ENCODE assay signal across 8 cellular contexts in the genomic region with DNA sequence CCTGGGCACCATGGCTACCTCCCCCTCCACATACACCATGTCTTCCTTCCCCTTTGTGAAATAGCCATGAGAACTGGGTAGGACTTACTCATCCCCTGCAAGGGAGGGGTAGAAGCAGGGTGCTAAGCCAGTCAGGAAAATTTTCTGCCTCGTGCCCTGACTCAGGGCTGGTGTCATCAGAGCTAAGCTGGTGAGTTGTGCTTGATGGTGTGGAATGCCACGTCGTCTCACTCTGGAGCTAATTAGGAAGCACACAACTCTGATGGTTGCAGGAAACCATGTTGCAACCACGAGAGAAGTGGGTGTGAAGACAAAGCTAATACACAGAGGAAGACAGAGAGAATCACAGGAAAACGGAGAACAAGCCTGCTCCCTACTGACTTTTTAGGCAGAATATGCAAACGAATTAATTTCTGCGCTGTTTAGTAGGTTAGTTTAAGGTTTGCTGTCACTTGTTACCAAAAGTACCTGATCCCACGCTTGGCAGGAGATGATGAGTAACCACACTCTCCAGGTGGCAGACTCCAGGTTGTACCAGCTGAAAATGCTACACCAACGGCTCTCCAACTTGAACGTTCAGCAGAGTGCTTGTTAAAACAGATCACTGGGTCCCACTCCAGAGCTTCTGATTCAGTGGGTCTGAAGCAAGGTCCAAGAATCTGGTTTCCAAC. TPM values are rescaled to one million over a fixed set of nuclear protein-coding genes. Genes with fewer than 3 reads are reported as not detected.
A peak's percentile ranks its signal among the peaks of the same experiment; 100 is the strongest.
DNase-seq lines count a peak whose midpoint lies in the region; ATAC-seq and TF ChIP-seq lines count a peak whose summit lies in the region.

No MANE protein-coding gene starts in this region.

- TF ChIP-seq CTCF in PC-3 (conservative IDR thresholded peaks at IDR 0.05; ENCODE audit: low read depth, low read length) (no peak), upper lobe of left lung (IDR thresholded peaks at IDR 0.05) (no peak)

- H4K5ac ChIP-seq in mesendoderm (ENCODE audit: low read length), result no peak overlapping the region

- H3K36me3 ChIP-seq in BLaER1 treated with 17β-estradiol and CSF1 and Interleukin-3, amounts not matched to agents 10 nM and 100 nM, result peaks cover 20 to 86% (median 70%) of the 10 kb centered on the region in 11 experiments
- H3K36me3 ChIP-seq in PC-3 (ENCODE audit: low read depth, low read length) (no peaks in the 10 kb centered on the region), mesendoderm (ENCODE audit: control insufficient read depth, insufficient read depth, low read length) (no peaks in the 10 kb centered on the region), upper lobe of left lung (peaks cover 0 to 5% (median 0%) of the 10 kb centered on the region in 4 donors)

- no peak overlapping the region for H3K56ac ChIP-seq in mesendoderm (ENCODE audit: low read length)

- H3K23ac ChIP-seq in mesendoderm (ENCODE audit: low read length), result no peak overlapping the region

- no peak for TF ChIP-seq EP300 in upper lobe of left lung (IDR thresholded peaks at IDR 0.05)

- H2BK15ac ChIP-seq in mesendoderm (replicated peaks; ENCODE audit: low read depth), result no peak overlapping the region

- no peak overlapping the region for H3K18ac ChIP-seq in mesendoderm (ENCODE audit: low read length)

- no peak overlapping the region for H3K4ac ChIP-seq in mesendoderm (ENCODE audit: low read depth, low read length)

- intact Hi-C loops in PC-3 (cut with micrococcal nuclease), result no loop called here

- no TSS peak for BruUV-seq in PC-3 (replicated peaks; lab: Mats Ljungman, UMichigan)

- no peak overlapping the region for H2AK5ac ChIP-seq in mesendoderm (ENCODE audit: low read length)

- CTCF ChIA-PET in PC-3 (lab: Charles Lee), result no interaction called here

- H3K79me2 ChIP-seq in PC-3 (ENCODE audit: low read length) (no peaks in the 10 kb centered on the region), mesendoderm (ENCODE audit: control insufficient read depth, insufficient read depth, low read length) (no peaks in the 10 kb centered on the region)

- H3K9ac ChIP-seq in BLaER1 treated with 17β-estradiol and CSF1 and Interleukin-3, amounts not matched to agents 10 nM and 100 nM, result peak overlapping the region; percentile 63 to 82 (median 78)
- H3K9ac ChIP-seq in PC-3 (ENCODE audit: low read length) (no peak overlapping the region), mesendoderm (ENCODE audit: low read length) (no peak overlapping the region)

- H3K4me1 ChIP-seq in BLaER1 treated with 17β-estradiol and CSF1 and Interleukin-3, amounts not matched to agents 10 nM and 100 nM, result peaks cover 23 to 89% (median 60%) of the 10 kb centered on the region in 10 experiments
- H3K4me1 ChIP-seq in PC-3 (ENCODE audit: insufficient read depth, low read length) (peaks cover 6% of the 10 kb centered on the region; the same call in 1 of the 2 replicates), mesendoderm (ENCODE audit: control insufficient read depth, low read depth, low read length) (no peaks in the 10 kb centered on the region), upper lobe of left lung (peaks cover 8 to 23% (median 16%) of the 10 kb centered on the region in 4 donors)

- no peaks in the 10 kb centered on the region for H3K9me2 ChIP-seq in PC-3 (replicated peaks; ENCODE audit: low read length)

- DNase-seq in PC-3 (peak; percentile 43), amniotic stem cell (lab: John Stamatoyannopoulos, UW) (peak; percentile 65), mesendoderm (peak; percentile 72), upper lobe of left lung (peak in 1 of 2 donors; percentile 86), middle frontal gyrus (ENCODE audit: extremely low spot score, low spot score) (no peak), D341Med (ENCODE audit: low spot score) (no peak)

- H4K20me1 ChIP-seq in BLaER1 treated with 17β-estradiol and CSF1 and Interleukin-3, amounts not matched to agents 10 nM and 100 nM, result peaks cover 0 to 30% (median 11%) of the 10 kb centered on the region in 11 experiments; a peak in 8 of 22 replicates
- no peaks in the 10 kb centered on the region for H4K20me1 ChIP-seq in PC-3 (ENCODE audit: low read length)

- H2BK120ac ChIP-seq in mesendoderm (ENCODE audit: low read depth, low read length), result no peak overlapping the region

- H3K27me3 ChIP-seq in BLaER1 treated with 17β-estradiol and CSF1 and Interleukin-3, amounts not matched to agents 10 nM and 100 nM, result no peaks in the 10 kb centered on the region
- H3K27me3 ChIP-seq in PC-3 (ENCODE audit: low read length), result no peaks in the 10 kb centered on the region
- H3K27me3 ChIP-seq in mesendoderm (ENCODE audit: insufficient read depth, low read length, poor library complexity), result no peaks in the 10 kb centered on the region
- H3K27me3 ChIP-seq in upper lobe of left lung, result no peaks in the 10 kb centered on the region

- no peak overlapping the region for H2AFZ ChIP-seq in PC-3 (ENCODE audit: low read length)

- H3K9me3 ChIP-seq in BLaER1 treated with 17β-estradiol and CSF1 and Interleukin-3, amounts not matched to agents 10 nM and 100 nM (replicated peaks in 1 of 11), result peaks cover 0 to 41% (median 35%) of the 10 kb centered on the region in 11 experiments; a peak in 18 of 22 replicates
- H3K9me3 ChIP-seq in PC-3 (ENCODE audit: low read length) (no peaks in the 10 kb centered on the region), upper lobe of left lung (no peaks in the 10 kb centered on the region)

- peak overlapping the region in 5 of 10 experiments; percentile 23 to 52 (median 31); a peak in 8 of 20 replicates for H3K4me3 ChIP-seq in BLaER1 treated with 17β-estradiol and CSF1 and Interleukin-3, amounts not matched to agents 10 nM and 100 nM
- H3K4me3 ChIP-seq in PC-3 (ENCODE audit: low read length), result no peak overlapping the region
- no peak overlapping the region for H3K4me3 ChIP-seq in mesendoderm (ENCODE audit: low read length)
- H3K4me3 ChIP-seq in upper lobe of left lung, result no peak overlapping the region

- TF ChIP-seq POLR2A in upper lobe of left lung (IDR thresholded peaks at IDR 0.05), result peak in 1 of 4 donors; percentile 14

- no CpG with 5 or more reads among the region's 10 CpGs for WGBS in mesendoderm (ENCODE audit: extremely low coverage, insufficient coverage, low lambda C conversion rate)
- WGBS in upper lobe of left lung, 2 donors, result 58 to 61% methylated on average over 10 of the region's 10 CpGs

- H3K79me1 ChIP-seq in mesendoderm (ENCODE audit: low read length), result no peaks in the 10 kb centered on the region

- POLR2A ChIA-PET in PC-3 (lab: Charles Lee; ENCODE audit: unreplicated experiment), result no interaction called here

- H2BK5ac ChIP-seq in mesendoderm (ENCODE audit: low read length), result no peak overlapping the region

- H3K27ac ChIP-seq in BLaER1 treated with 17β-estradiol and CSF1 and Interleukin-3, amounts not matched to agents 10 nM and 100 nM, result peak overlapping the region; percentile 82 to 93 (median 88)
- H3K27ac ChIP-seq in PC-3 (ENCODE audit: low read length) (no peak overlapping the region), mesendoderm (ENCODE audit: low read depth, low read length) (no peak overlapping the region), upper lobe of left lung (peak overlapping the region; percentile 50 to 79 (median 68))

- peak overlapping the region; percentile 59 to 92 (median 82) for H3K4me2 ChIP-seq in BLaER1 treated with 17β-estradiol and CSF1 and Interleukin-3, amounts not matched to agents 10 nM and 100 nM
- H3K4me2 ChIP-seq in PC-3 (ENCODE audit: low read length) (no peak overlapping the region), mesendoderm (ENCODE audit: low read length) (no peak overlapping the region)

- no peak overlapping the region for H4K8ac ChIP-seq in mesendoderm (ENCODE audit: low read depth, low read length)

- ATAC-seq in PC-3 (peak; percentile 63), upper lobe of left lung (ENCODE audit: low FRiP score in 2 of 2) (peak; percentile 81 to 90), GM21529 (IDR thresholded peaks at IDR 0.05; ENCODE audit: unreplicated experiment) (no peak)

- no peaks in the 10 kb centered on the region for H3F3A ChIP-seq in PC-3 (ENCODE audit: low read length, unreplicated experiment)

RNA-seq across cellular contexts. Expression of a gene that starts 54.5 kb away (rescaled TPM):
- total RNA-seq in PC-3 (2014; rRNA removed) (25.7 and 30.1 TPM in 2 replicates), upper lobe of left lung (100 to 1,000 TPM in 2 of 6 donors, 10 to 100 TPM in 4; 50.6 to 170 (median 60.5) TPM)
- polyA plus RNA-seq in mesendoderm (2013, experiment 1 of 2), result 6.8 TPM
- 7.2 TPM for polyA plus RNA-seq in mesendoderm (2013, experiment 2 of 2)

Comparison
In these comparisons a context has a peak if more than half of its experiments do, and no peak if none do; other contexts are left out.
1. H3K27ac ChIP-seq: peak in BLaER1 treated with 17β-estradiol and CSF1 and Interleukin-3, amounts not matched to agents 10 nM and 100 nM (11 of 11) and upper lobe of left lung (4 of 4); none in PC-3 (single experiment) and mesendoderm (single experiment).
2. H3K4me2 ChIP-seq: peak in BLaER1 treated with 17β-estradiol and CSF1 and Interleukin-3, amounts not matched to agents 10 nM and 100 nM (11 of 11); none in PC-3 (single experiment) and mesendoderm (single experiment).
3. H3K9ac ChIP-seq: peak in BLaER1 treated with 17β-estradiol and CSF1 and Interleukin-3, amounts not matched to agents 10 nM and 100 nM (11 of 11); none in PC-3 (single experiment) and mesendoderm (single experiment).
4. DNase-seq: peak in PC-3 (single experiment), amniotic stem cell (single experiment) and mesendoderm (single experiment); none in middle frontal gyrus (single experiment) and D341Med (single experiment).